Comparison of ENCODE assay signal across 8 cellular contexts in the genomic region with DNA sequence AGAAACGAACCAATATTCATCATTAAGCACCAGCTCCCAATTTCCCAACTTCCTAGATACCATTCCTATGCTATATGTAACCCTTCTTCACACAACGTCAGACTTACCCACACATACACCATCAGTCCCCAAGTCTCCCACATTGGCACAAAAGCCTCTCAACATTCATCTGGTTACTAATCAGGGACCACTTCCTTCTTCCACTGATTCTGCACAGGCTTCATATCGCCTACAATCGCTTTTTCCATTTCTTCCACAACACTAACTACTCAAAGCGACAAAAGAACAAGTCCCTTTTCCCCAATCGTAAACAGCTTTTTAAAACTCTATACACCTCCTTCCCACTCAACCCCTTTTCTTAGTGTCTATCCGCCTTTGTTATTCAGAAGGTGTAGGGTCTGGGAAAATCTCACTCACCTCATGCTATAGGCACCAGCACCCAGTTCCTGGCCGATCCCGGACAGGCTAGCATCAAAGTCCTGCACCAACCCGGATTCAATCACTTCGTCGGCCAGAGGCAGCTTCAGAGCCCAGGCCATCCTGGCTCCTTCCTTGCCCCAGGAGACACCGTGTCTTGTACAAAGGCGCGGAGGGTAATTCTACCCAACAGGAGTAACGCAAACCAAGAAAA. TPM values are rescaled to one million over a fixed set of nuclear protein-coding genes. Genes with fewer than 3 reads are reported as not detected.
DNase-seq lines count a peak whose midpoint lies in the region; ATAC-seq and TF ChIP-seq lines count a peak whose summit lies in the region.

No MANE protein-coding gene starts in this region.

- H3K4me3 ChIP-seq in coronary artery = peak overlapping the region; percentile 84

- CTCF ChIA-PET in activated naive CD4-positive, alpha-beta T cell treated with anti-CD3 and anti-CD28 coated beads for 36 hours (lab: Charles Lee) = interaction anchor here (0.7 to 1.3 kb wide), 4 partner anchors 19 to 248 kb away, joined by 3 read pairs; no protein-coding TSS in a partner anchor

- no peak for TF ChIP-seq CTCF in coronary artery (IDR thresholded peaks at IDR 0.05)

- ATAC-seq in GM21825 (IDR thresholded peaks at IDR 0.05; ENCODE audit: unreplicated experiment) = peak; percentile 24
- ATAC-seq in HG02623 (IDR thresholded peaks at IDR 0.05; ENCODE audit: unreplicated experiment) = no peak

- H3K9me3 Mint-ChIP-seq in activated naive CD4-positive, alpha-beta T cell treated with anti-CD3 and anti-CD28 coated beads for 36 hours = no peaks in the 10 kb centered on the region

- H3K36me3 Mint-ChIP-seq in activated naive CD4-positive, alpha-beta T cell treated with anti-CD3 and anti-CD28 coated beads for 36 hours (ENCODE audit: low read depth) = peaks cover 3% of the 10 kb centered on the region

- DNase-seq in Caki2 (ENCODE audit: low read depth) (peak; percentile 47), NOMO-1 treated with dmso at 0.1 percent for 144 hours (lab: John Stamatoyannopoulos, UW; ENCODE audit: unreplicated experiment) (peak; percentile 0), coronary artery (ENCODE audit: low spot score) (no peak), medulla oblongata (ENCODE audit: extremely low spot score) (peak; percentile 8), KG1 (lab: John Stamatoyannopoulos, UW) (no peak)
- DNase-seq in activated naive CD4-positive, alpha-beta T cell treated with anti-CD3 and anti-CD28 coated beads for 36 hours = no peak

- H3K27ac Mint-ChIP-seq in activated naive CD4-positive, alpha-beta T cell treated with anti-CD3 and anti-CD28 coated beads for 36 hours = no peak overlapping the region

- no peaks in the 10 kb centered on the region for H3K27me3 Mint-ChIP-seq in activated naive CD4-positive, alpha-beta T cell treated with anti-CD3 and anti-CD28 coated beads for 36 hours (ENCODE audit: low read depth)

- in situ Hi-C loops in Caki2 (cut with HindIII; ENCODE audit: low pct_unique_long_range_greater_than_20kb, low sequenced_read_pairs) = no loop called here

- H3K4me1 Mint-ChIP-seq in activated naive CD4-positive, alpha-beta T cell treated with anti-CD3 and anti-CD28 coated beads for 36 hours (ENCODE audit: low read depth) = peaks cover 17% of the 10 kb centered on the region

- H3K4me3 Mint-ChIP-seq in activated naive CD4-positive, alpha-beta T cell treated with anti-CD3 and anti-CD28 coated beads for 36 hours = no peak overlapping the region

- intact Hi-C loops in activated naive CD4-positive, alpha-beta T cell treated with anti-CD3 and anti-CD28 coated beads for 36 hours (cut with micrococcal nuclease) = loop anchor here (2.0 to 5.0 kb wide), 2 partner anchors 67 to 150 kb away; partner anchors contain the start of genes BIN2 and DAZAP2

- H3K27ac ChIP-seq in coronary artery = peak overlapping the region; percentile 95 to 97

RNA-seq across cellular contexts. Expression of gene TFCP2, which starts 0.9 kb away (rescaled TPM):
- total RNA-seq in Caki2 (2014; rRNA removed; shearing (Covaris generic); ENCODE audit: low replicate concordance) = 24.0 and 26.0 TPM in 2 replicates
- total RNA-seq in activated naive CD4-positive, alpha-beta T cell treated with anti-CD3 and anti-CD28 coated beads for 36 hours = 10 to 100 TPM; 23.6 to 25.4 TPM

RNA-seq across cellular contexts. Expression of gene POU6F1, which starts 45.9 kb away (rescaled TPM):
- total RNA-seq in Caki2 (2014; rRNA removed; shearing (Covaris generic); ENCODE audit: low replicate concordance) = 1.6 and 4.4 TPM in 2 replicates
- 1 to 10 TPM; 7.8 TPM for total RNA-seq in activated naive CD4-positive, alpha-beta T cell treated with anti-CD3 and anti-CD28 coated beads for 36 hours

Comparison
In these comparisons a context has a peak if more than half of its experiments do, and no peak if none do; other contexts are left out.
1. DNase-seq: peak in Caki2 (single experiment), NOMO-1 treated with dmso at 0.1 percent for 144 hours (single experiment) and medulla oblongata (single experiment); none in coronary artery (single experiment), activated naive CD4-positive, alpha-beta T cell treated with anti-CD3 and anti-CD28 coated beads for 36 hours (single experiment) and KG1 (single experiment).